In the genomic region with DNA sequence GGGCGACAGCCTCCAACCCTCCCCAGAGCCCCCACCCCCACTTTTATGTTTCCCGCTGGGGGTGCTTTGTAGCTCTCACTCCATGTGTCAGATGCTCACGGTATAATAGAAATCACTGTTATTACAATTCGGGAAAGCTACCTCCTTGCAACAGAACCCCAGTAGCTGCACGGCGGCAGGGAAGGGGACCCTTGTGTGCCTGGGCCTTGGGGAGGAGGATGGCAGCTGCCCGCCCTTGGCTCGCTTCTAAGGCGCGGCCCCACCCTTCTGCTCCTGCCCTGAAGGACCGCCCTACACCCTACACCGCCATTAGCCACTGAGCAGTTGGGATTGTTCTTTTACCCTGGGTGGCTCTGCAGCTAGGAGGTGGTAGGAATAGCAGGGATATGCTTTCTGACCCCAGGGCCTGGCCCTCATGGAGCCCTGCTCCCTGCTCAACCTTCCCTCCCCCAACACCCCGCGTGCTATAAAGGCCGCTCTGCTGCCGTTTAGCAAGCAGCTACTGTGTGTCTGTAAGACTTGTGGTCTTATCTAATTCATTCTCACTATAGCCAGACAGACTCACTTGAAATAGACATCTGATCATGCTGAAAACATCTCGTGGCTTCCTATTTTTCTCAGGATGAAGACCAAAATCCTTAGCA, we compare ENCODE assay signal across 23 cellular contexts.
A peak's percentile ranks its signal among the peaks of the same experiment; 100 is the strongest.
DNase-seq lines count a peak whose midpoint lies in the region; ATAC-seq and TF ChIP-seq lines count a peak whose summit lies in the region.
"Had no signal": no experiment of that assay in that cellular context is flagged by ENCODE, and none has a peak within 500 bp of the region (broad histone marks: within the 10 kb centered on the region; RNA-seq: fewer than 3 reads in every experiment).

No MANE protein-coding gene starts in this region.

- no peak overlapping the region for H3K27ac ChIP-seq in GM23338 (ENCODE audit: low read depth)
- H3K27ac ChIP-seq in cingulate gyrus (ENCODE audit: low read depth, low read length): peak overlapping the region; percentile 39
- H3K27ac ChIP-seq in neuronal stem cell (replicated peaks; ENCODE audit: low read length): no peak overlapping the region
- H3K27ac ChIP-seq: brain microvascular endothelial cell, esophagus muscularis mucosa, left ventricle myocardium inferior, PC-9, stomach, transverse colon had no signal

- H3K4me1 ChIP-seq in GM23338 (ENCODE audit: insufficient read depth): peaks cover 19% of the 10 kb centered on the region
- peaks cover 12 to 24% of the 10 kb centered on the region in 2 donors for H3K4me1 ChIP-seq in neuronal stem cell (ENCODE audit: control insufficient read depth in 2 of 2, insufficient read depth in 1 of 2, low read depth in 1 of 2, low read length in 2 of 2)
- H3K4me1 ChIP-seq: esophagus muscularis mucosa, left ventricle myocardium inferior, stomach had no signal

- H3K36me3 ChIP-seq in GM23338 (ENCODE audit: insufficient read depth) (no peaks in the 10 kb centered on the region), neuronal stem cell (replicated peaks in 1 of 2; ENCODE audit: control insufficient read depth in 2 of 2, insufficient read depth in 2 of 2, low read length in 2 of 2) (no peaks in the 10 kb centered on the region)
- H3K36me3 ChIP-seq: brain microvascular endothelial cell, esophagus muscularis mucosa, left ventricle myocardium inferior, stomach, transverse colon had no signal

- no peak overlapping the region for H3K4ac ChIP-seq in neuronal stem cell (ENCODE audit: low read length)

- in situ Hi-C loops in KBM-7 (cut with MboI; ENCODE audit: low pct_unique_long_range_greater_than_20kb, low sequenced_read_pairs): no loop called here

- H2BK12ac ChIP-seq in neuronal stem cell (ENCODE audit: low read length): no peak overlapping the region

- no CpG with 5 or more reads among the region's 17 CpGs for WGBS in neuronal stem cell (ENCODE audit: extremely low coverage in 2 of 2, insufficient read length in 2 of 2, insufficient replicate concordance in 1 of 2), 2 donors

- no peaks in the 10 kb centered on the region for H3K9me3 Mint-ChIP-seq in GM23338
- no peaks in the 10 kb centered on the region for H3K9me3 Mint-ChIP-seq in effector memory CD8-positive, alpha-beta T cell
- H3K9me3 Mint-ChIP-seq in activated CD8-positive, alpha-beta memory T cell treated with anti-CD3 and anti-CD28 coated beads, Interleukin-2, amount 10 ng/mL, durations not matched to agents 7 days and 5 days (ENCODE audit: low read depth): no peaks in the 10 kb centered on the region
- H3K9me3 Mint-ChIP-seq: activated naive CD8-positive, alpha-beta T cell treated with anti-CD3 and anti-CD28 coated beads, Interleukin-2, amount 50 U/mL, for 24 hours; natural killer cell had no signal

- ATAC-seq in GM23338: peak; percentile 88
- no peak for ATAC-seq in effector memory CD8-positive, alpha-beta T cell (replicated peaks)
- ATAC-seq in activated CD8-positive, alpha-beta memory T cell treated with anti-CD3 and anti-CD28 coated beads, Interleukin-2, amount 10 ng/mL, durations not matched to agents 7 days and 5 days: no peak
- ATAC-seq: activated naive CD8-positive, alpha-beta T cell treated with anti-CD3 and anti-CD28 coated beads, Interleukin-2, amount 50 U/mL, for 24 hours; T-cell had no signal

- no peaks in the 10 kb centered on the region for H3K9me2 ChIP-seq in GM23338 (ENCODE audit: insufficient read depth)

- no peak overlapping the region for H2BK120ac ChIP-seq in neuronal stem cell (ENCODE audit: low read depth, low read length)

- H2AFZ ChIP-seq in GM23338 (peak overlapping the region; percentile 97), neuronal stem cell (ENCODE audit: low read length) (peak overlapping the region; percentile 72)
- H2AFZ ChIP-seq: PC-9 had no signal

- CTCF ChIA-PET in activated CD8-positive, alpha-beta memory T cell treated with anti-CD3 and anti-CD28 coated beads, Interleukin-2, amount 10 ng/mL, durations not matched to agents 7 days and 5 days (lab: Charles Lee): no interaction called here

- no peak overlapping the region for H4K91ac ChIP-seq in neuronal stem cell (ENCODE audit: low read depth, low read length, poor library complexity)

- H3K23ac ChIP-seq in neuronal stem cell (ENCODE audit: low read depth, low read length, poor library complexity): no peak overlapping the region

- H3K4me2 ChIP-seq in GM23338 (peak overlapping the region; percentile 74), neuronal stem cell (ENCODE audit: insufficient read depth, low read length, poor library complexity, severe bottlenecking) (no peak overlapping the region)
- H3K4me2 ChIP-seq: PC-9 had no signal

- H3K27me3 ChIP-seq in GM23338 (ENCODE audit: insufficient read depth) (no peaks in the 10 kb centered on the region), neuronal stem cell (ENCODE audit: control insufficient read depth in 3 of 3, insufficient read depth in 3 of 3, low read depth in 1 of 3, low read length in 3 of 3) (no peaks in the 10 kb centered on the region)
- H3K27me3 ChIP-seq: brain microvascular endothelial cell, transverse colon had no signal

- H3K14ac ChIP-seq in neuronal stem cell (ENCODE audit: low read length): no peak overlapping the region

- no peaks in the 10 kb centered on the region for H3K79me2 ChIP-seq in GM23338 (replicated peaks; ENCODE audit: insufficient read depth)

- peaks cover 20% of the 10 kb centered on the region for H3K27me3 Mint-ChIP-seq in GM23338 (ENCODE audit: insufficient read depth, low read depth, poor library complexity)
- peaks cover 36 to 97% of the 10 kb centered on the region in 2 donors for H3K27me3 Mint-ChIP-seq in effector memory CD8-positive, alpha-beta T cell
- H3K27me3 Mint-ChIP-seq in activated CD8-positive, alpha-beta memory T cell treated with anti-CD3 and anti-CD28 coated beads, Interleukin-2, amount 10 ng/mL, durations not matched to agents 7 days and 5 days: peaks cover 4% of the 10 kb centered on the region

- H3K4me1 Mint-ChIP-seq in GM23338: peaks cover 32% of the 10 kb centered on the region
- H3K4me1 Mint-ChIP-seq in effector memory CD8-positive, alpha-beta T cell (ENCODE audit: low read depth in 2 of 2): no peaks in the 10 kb centered on the region
- H3K4me1 Mint-ChIP-seq in activated CD8-positive, alpha-beta memory T cell treated with anti-CD3 and anti-CD28 coated beads, Interleukin-2, amount 10 ng/mL, durations not matched to agents 7 days and 5 days: no peaks in the 10 kb centered on the region
- H3K4me1 Mint-ChIP-seq: activated naive CD8-positive, alpha-beta T cell treated with anti-CD3 and anti-CD28 coated beads, Interleukin-2, amount 50 U/mL, for 24 hours; CD14-positive monocyte; natural killer cell; T-cell had no signal

- H3K4me3 Mint-ChIP-seq in GM23338: no peak overlapping the region
- no peak overlapping the region for H3K4me3 Mint-ChIP-seq in effector memory CD8-positive, alpha-beta T cell
- H3K4me3 Mint-ChIP-seq in activated CD8-positive, alpha-beta memory T cell treated with anti-CD3 and anti-CD28 coated beads, Interleukin-2, amount 10 ng/mL, durations not matched to agents 7 days and 5 days: no peak overlapping the region
- H3K4me3 Mint-ChIP-seq: activated naive CD8-positive, alpha-beta T cell treated with anti-CD3 and anti-CD28 coated beads, Interleukin-2, amount 50 U/mL, for 24 hours; CD14-positive monocyte; natural killer cell; T-cell had no signal

- H2BK5ac ChIP-seq in neuronal stem cell (ENCODE audit: low read length): no peak overlapping the region

- H2BK15ac ChIP-seq in neuronal stem cell (ENCODE audit: low read length): no peak overlapping the region

- H3K79me1 ChIP-seq in neuronal stem cell (ENCODE audit: low read depth, low read length): no peaks in the 10 kb centered on the region

- H4K8ac ChIP-seq in neuronal stem cell (ENCODE audit: low read depth, low read length): no peak overlapping the region

- peak overlapping the region; percentile 15 for H3K18ac ChIP-seq in neuronal stem cell (ENCODE audit: low read length)

- H3K9ac ChIP-seq in neuronal stem cell (ENCODE audit: low read depth, low read length, poor library complexity): peak overlapping the region; percentile 38

- peaks cover 0 to 3% of the 10 kb centered on the region in 2 donors for H3K9me3 ChIP-seq in neuronal stem cell (replicated peaks in 1 of 2; ENCODE audit: control insufficient read depth in 2 of 2, insufficient read depth in 1 of 2, low read depth in 1 of 2, low read length in 2 of 2)
- H3K9me3 ChIP-seq: esophagus muscularis mucosa, left ventricle myocardium inferior, transverse colon had no signal

- peak overlapping the region; percentile 38 for H3K27ac Mint-ChIP-seq in GM23338
- H3K27ac Mint-ChIP-seq in effector memory CD8-positive, alpha-beta T cell: no peak overlapping the region
- H3K27ac Mint-ChIP-seq in activated CD8-positive, alpha-beta memory T cell treated with anti-CD3 and anti-CD28 coated beads, Interleukin-2, amount 10 ng/mL, durations not matched to agents 7 days and 5 days: no peak overlapping the region
- H3K27ac Mint-ChIP-seq: activated naive CD8-positive, alpha-beta T cell treated with anti-CD3 and anti-CD28 coated beads, Interleukin-2, amount 50 U/mL, for 24 hours; natural killer cell; T-cell had no signal

- TF ChIP-seq CTCF in GM23338 (conservative IDR thresholded peaks at IDR 0.05; ENCODE audit: low read depth in 2 of 2): 0 out of 4 replicates have a peak, but pooled peaks of 1 of the 2 experiments have one; percentile 1

- no peaks in the 10 kb centered on the region for H4K20me1 ChIP-seq in GM23338 (replicated peaks; ENCODE audit: insufficient read depth)

- H3K36me3 Mint-ChIP-seq in GM23338 (ENCODE audit: low read depth): no peaks in the 10 kb centered on the region; the same call in 2 of the 3 replicates
- H3K36me3 Mint-ChIP-seq in effector memory CD8-positive, alpha-beta T cell (ENCODE audit: insufficient read depth): no peaks in the 10 kb centered on the region
- H3K36me3 Mint-ChIP-seq in activated CD8-positive, alpha-beta memory T cell treated with anti-CD3 and anti-CD28 coated beads, Interleukin-2, amount 10 ng/mL, durations not matched to agents 7 days and 5 days: no peaks in the 10 kb centered on the region
- H3K36me3 Mint-ChIP-seq: CD14-positive monocyte, natural killer cell, T-cell had no signal

- H3K4me3 ChIP-seq in GM23338 (no peak overlapping the region; the same call in 1 of the 2 replicates), neuronal stem cell (ENCODE audit: low read length in 2 of 2) (no peak overlapping the region)
- H3K4me3 ChIP-seq: esophagus muscularis mucosa, left ventricle myocardium inferior, PC-9, stomach, transverse colon had no signal

- DNase-seq in GM23338 (ENCODE audit: low spot score) (peak; percentile 43), NCI-H2107 (lab: John Stamatoyannopoulos, UW) (peak; percentile 45), neuronal stem cell (ENCODE audit: low spot score) (no peak), KBM-7 (no peak), islet precursor cell (no peak)
- no peak for DNase-seq in effector memory CD8-positive, alpha-beta T cell
- DNase-seq in activated CD8-positive, alpha-beta memory T cell treated with anti-CD3 and anti-CD28 coated beads, Interleukin-2, amount 10 ng/mL, durations not matched to agents 7 days and 5 days: no peak
- DNase-seq: activated gamma-delta T cell treated with Interleukin-2 at 50 U/mL for 16 hours; activated naive CD8-positive, alpha-beta T cell treated with anti-CD3 and anti-CD28 coated beads, Interleukin-2, amount 50 U/mL, for 24 hours; activated T-cell treated with anti-CD3 and anti-CD28 coated beads, Interleukin-2, amount 50 U/mL, for 1 hour; brain microvascular endothelial cell; Calu3; left ventricle myocardium inferior; midbrain; natural killer cell; PC-9; SIG-M5; stomach; T-cell; transverse colon had no signal

- H2AK5ac ChIP-seq in neuronal stem cell (ENCODE audit: low read depth, low read length): no peak overlapping the region

- no peaks in the 10 kb centered on the region for H3F3A ChIP-seq in GM23338 (replicated peaks; ENCODE audit: low read depth)

Comparison
In these comparisons a context has a peak if more than half of its experiments do, and no peak if none do; other contexts are left out.
1. DNase-seq: peak in GM23338 (single experiment) and NCI-H2107 (single experiment); none in neuronal stem cell (single experiment), KBM-7 (single experiment), effector memory CD8-positive, alpha-beta T cell (0 of 3), islet precursor cell (single experiment) and activated CD8-positive, alpha-beta memory T cell treated with anti-CD3 and anti-CD28 coated beads, Interleukin-2, amount 10 ng/mL, durations not matched to agents 7 days and 5 days (single experiment).